Comparison of ENCODE assay signal across 1 cellular context in the genomic region with DNA sequence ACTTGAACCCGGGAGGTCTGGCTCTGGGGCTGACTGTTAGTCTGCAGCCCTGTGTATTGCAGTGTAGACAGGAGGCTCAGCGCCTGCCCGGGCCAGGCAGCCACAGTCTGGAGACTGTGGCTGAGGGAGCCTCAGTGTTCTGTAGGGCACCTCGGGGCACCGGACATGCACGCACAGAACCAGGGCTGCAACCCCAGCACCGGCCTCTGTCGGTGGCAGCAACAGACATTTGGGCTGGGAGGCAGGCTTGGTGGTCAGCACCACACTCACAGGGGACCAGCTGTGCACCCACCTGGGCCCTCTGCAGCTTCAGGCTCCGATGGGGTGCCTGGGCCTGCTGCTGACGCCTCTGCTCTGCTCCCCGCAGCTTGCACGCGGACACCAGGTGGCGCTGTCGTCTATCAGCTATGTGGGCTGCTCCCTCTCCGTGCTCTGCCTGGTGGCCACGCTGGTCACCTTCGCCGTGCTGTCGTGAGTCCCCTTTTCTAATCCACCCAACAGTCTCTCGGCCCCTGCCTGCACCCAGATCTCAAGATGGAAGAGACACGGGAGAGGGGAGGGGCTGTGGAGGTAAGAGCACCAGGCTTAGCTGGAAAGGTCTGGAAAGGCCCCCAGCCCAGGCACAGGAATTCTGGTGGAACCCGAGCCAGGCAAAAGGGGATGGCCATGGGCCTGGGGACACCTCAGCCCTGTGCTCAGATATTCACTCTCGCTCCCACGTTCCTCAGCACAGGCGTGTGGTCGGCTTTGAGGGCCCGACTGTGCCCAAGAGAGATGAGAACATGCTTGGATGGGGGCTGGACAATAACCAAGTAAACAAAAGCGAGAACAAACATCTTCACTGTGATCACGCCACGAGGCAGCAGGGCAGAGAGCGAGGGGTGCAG.
TF ChIP-seq lines count a peak whose summit lies in the region.

No MANE protein-coding gene starts in this region.

TF ChIP-seq in HEK293, 187 proteins besides CTCF, POLR2A, EP300 and RAD21 (continued from another document):
- TF ChIP-seq, protein P1, sequence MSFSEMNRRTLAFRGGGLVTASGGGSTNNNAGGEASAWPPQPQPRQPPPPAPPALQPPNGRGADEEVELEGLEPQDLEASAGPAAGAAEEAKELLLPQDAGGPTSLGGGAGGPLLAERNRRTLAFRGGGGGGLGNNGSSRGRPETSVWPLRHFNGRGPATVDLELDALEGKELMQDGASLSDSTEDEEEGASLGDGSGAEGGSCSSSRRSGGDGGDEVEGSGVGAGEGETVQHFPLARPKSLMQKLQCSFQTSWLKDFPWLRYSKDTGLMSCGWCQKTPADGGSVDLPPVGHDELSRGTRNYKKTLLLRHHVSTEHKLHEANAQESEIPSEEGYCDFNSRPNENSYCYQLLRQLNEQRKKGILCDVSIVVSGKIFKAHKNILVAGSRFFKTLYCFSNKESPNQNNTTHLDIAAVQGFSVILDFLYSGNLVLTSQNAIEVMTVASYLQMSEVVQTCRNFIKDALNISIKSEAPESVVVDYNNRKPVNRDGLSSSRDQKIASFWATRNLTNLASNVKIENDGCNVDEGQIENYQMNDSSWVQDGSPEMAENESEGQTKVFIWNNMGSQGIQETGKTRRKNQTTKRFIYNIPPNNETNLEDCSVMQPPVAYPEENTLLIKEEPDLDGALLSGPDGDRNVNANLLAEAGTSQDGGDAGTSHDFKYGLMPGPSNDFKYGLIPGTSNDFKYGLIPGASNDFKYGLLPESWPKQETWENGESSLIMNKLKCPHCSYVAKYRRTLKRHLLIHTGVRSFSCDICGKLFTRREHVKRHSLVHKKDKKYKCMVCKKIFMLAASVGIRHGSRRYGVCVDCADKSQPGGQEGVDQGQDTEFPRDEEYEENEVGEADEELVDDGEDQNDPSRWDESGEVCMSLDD (tag by site-specific recombination; IDR thresholded peaks at IDR 0.05), result 0 out of 2 replicates have a peak, but pooled peaks have one; percentile 30
- TF ChIP-seq ZNF2 (tag by site-specific recombination; IDR thresholded peaks at IDR 0.05) (peak; percentile 95), SP2 (tag by site-specific recombination; IDR thresholded peaks at IDR 0.05) (no peak), SP3 (tag by site-specific recombination; IDR thresholded peaks at IDR 0.05) (no peak)
